In genomic region chr17:27810211-27810901, GRCh38 we compare ENCODE assay signal across 11 cellular contexts. TPM values are rescaled to one million over a fixed set of nuclear protein-coding genes. Genes with fewer than 3 reads are reported as not detected.
DNase-seq lines count a peak whose midpoint lies in the region; ATAC-seq, FAIRE-seq and TF ChIP-seq lines count a peak whose summit lies in the region.
"Had no signal": no experiment of that assay in that cellular context is flagged by ENCODE, and none has a peak within 500 bp of the region (broad histone marks: within the 10 kb centered on the region; RNA-seq: fewer than 3 reads in every experiment).

No MANE protein-coding gene starts in this region.

- H3K4me3 ChIP-seq in mucosa of rectum (ENCODE audit: low read length in 2 of 2), result no peak overlapping the region
- no peak overlapping the region for H3K4me3 ChIP-seq in esophagus muscularis mucosa

- H3K4me1 ChIP-seq in mucosa of rectum (ENCODE audit: control insufficient read depth in 2 of 2, insufficient read depth in 2 of 2, low read length in 2 of 2), result peaks cover 36 to 50% of the 10 kb centered on the region in 2 donors
- peaks cover 3 to 10% (median 7%) of the 10 kb centered on the region in 4 donors for H3K4me1 ChIP-seq in esophagus muscularis mucosa

- DNase-seq in NCI-H510A (lab: John Stamatoyannopoulos, UW) (peak; percentile 51), esophagus muscularis mucosa (ENCODE audit: extremely low spot score) (no peak), progenitor cell of endocrine pancreas (ENCODE audit: low spot score, unreplicated experiment) (no peak), RCC 7860 (ENCODE audit: low spot score) (no peak)
- DNase-seq: left ventricle myocardium superior, NCI-H774 had no signal

- TF ChIP-seq POLR2A in esophagus muscularis mucosa (IDR thresholded peaks at IDR 0.05; ENCODE audit: low read depth), result no peak

- no peak overlapping the region for H3K9ac ChIP-seq in mucosa of rectum (ENCODE audit: low read depth in 1 of 2, low read length in 2 of 2)

- WGBS in esophagus muscularis mucosa, result 63% methylated on average over 7 of the region's 7 CpGs

- no peak for FAIRE-seq in RCC 7860 (lab: Jason Lieb, UNC)
- FAIRE-seq: G401.6 had no signal

- TF ChIP-seq EP300 in esophagus muscularis mucosa (IDR thresholded peaks at IDR 0.05), result no peak

- H3K27me3 ChIP-seq in mucosa of rectum (ENCODE audit: control insufficient read depth in 2 of 2, insufficient read depth in 2 of 2, low read length in 2 of 2) (no peaks in the 10 kb centered on the region), esophagus muscularis mucosa (no peaks in the 10 kb centered on the region)

- H3K9me3 ChIP-seq in mucosa of rectum (ENCODE audit: control insufficient read depth in 2 of 2, low read length in 2 of 2) (no peaks in the 10 kb centered on the region), esophagus muscularis mucosa (no peaks in the 10 kb centered on the region)

- no peaks in the 10 kb centered on the region for H3K36me3 ChIP-seq in mucosa of rectum (ENCODE audit: control insufficient read depth in 2 of 2, insufficient read depth in 2 of 2, low read length in 2 of 2)
- H3K36me3 ChIP-seq in esophagus muscularis mucosa, result no peaks in the 10 kb centered on the region

- H3K4me3 Mint-ChIP-seq in progenitor cell of endocrine pancreas (ENCODE audit: low read depth), result no peak overlapping the region

- H3K27me3 Mint-ChIP-seq in progenitor cell of endocrine pancreas, result peaks cover 27% of the 10 kb centered on the region

- no peak overlapping the region for H3K27ac Mint-ChIP-seq in progenitor cell of endocrine pancreas

- H3K4me1 Mint-ChIP-seq in progenitor cell of endocrine pancreas (ENCODE audit: low read depth), result peaks cover 7% of the 10 kb centered on the region

- intact Hi-C loops in esophagus muscularis mucosa (cut with DNase I), result no loop called here

- peak overlapping the region; percentile 69 to 75 for H3K27ac ChIP-seq in mucosa of rectum (ENCODE audit: low read depth in 2 of 2, low read length in 2 of 2)
- no peak overlapping the region for H3K27ac ChIP-seq in esophagus muscularis mucosa (replicated peaks in 1 of 4)

- no peaks in the 10 kb centered on the region for H3K36me3 Mint-ChIP-seq in progenitor cell of endocrine pancreas (ENCODE audit: insufficient read depth)

- TF ChIP-seq CTCF in esophagus muscularis mucosa (IDR thresholded peaks at IDR 0.05), result no peak
- no peak for TF ChIP-seq CTCF in progenitor cell of endocrine pancreas (IDR thresholded peaks at IDR 0.05; ENCODE audit: unreplicated experiment)

- H3K9me3 Mint-ChIP-seq in progenitor cell of endocrine pancreas (ENCODE audit: low read depth), result peaks cover 7% of the 10 kb centered on the region

- ATAC-seq in GM18502 (IDR thresholded peaks at IDR 0.05; ENCODE audit: poor library complexity, unreplicated experiment) (peak; percentile 43), GM19467 (IDR thresholded peaks at IDR 0.05; ENCODE audit: unreplicated experiment) (peak; percentile 45), GM21360 (IDR thresholded peaks at IDR 0.05; ENCODE audit: unreplicated experiment) (no peak)
- ATAC-seq: left ventricle myocardium superior had no signal

RNA-seq across cellular contexts. Expression of gene NOS2, which starts 10.0 kb away (rescaled TPM):
- total RNA-seq in esophagus muscularis mucosa, result under 1 TPM in 3 of 4 donors, not detected in 1; 0.13 to 0.69 (median 0.33) TPM
- 0.82 and 1.6 TPM in 2 replicates for total RNA-seq in progenitor cell of endocrine pancreas

Comparison
In these comparisons a context has a peak if more than half of its experiments do, and no peak if none do; other contexts are left out.
1. H3K27ac ChIP-seq: peak in mucosa of rectum (2 of 2); none in esophagus muscularis mucosa (0 of 4).